ENCODE assay signal across 16 cellular contexts in genomic region chr14:69968151-69968550, GRCh38.
DNase-seq lines count a peak whose midpoint lies in the region; ATAC-seq and TF ChIP-seq lines count a peak whose summit lies in the region.
"Had no signal": no experiment of that assay in that cellular context is flagged by ENCODE, and none has a peak within 500 bp of the region (broad histone marks: within the 10 kb centered on the region; RNA-seq: fewer than 3 reads in every experiment).

No MANE protein-coding gene starts in this region.

- H4K91ac ChIP-seq in IMR-90 (ENCODE audit: insufficient read depth, low read depth, low read length) = no peak overlapping the region

- no peak overlapping the region for H3K56ac ChIP-seq in IMR-90 (ENCODE audit: extremely low read depth, insufficient read depth, low read length)

- H2AFZ ChIP-seq in IMR-90 (replicated peaks; ENCODE audit: low read length, poor library complexity) = no peak overlapping the region
- H2AFZ ChIP-seq: GM23248 had no signal

- in situ Hi-C loops in IMR-90 (cut with MboI; ENCODE audit: low sequenced_read_pairs) = no loop called here

- H3K4me2 ChIP-seq in IMR-90 (ENCODE audit: low read depth, low read length) = no peak overlapping the region
- H3K4me2 ChIP-seq: BLaER1 had no signal

- WGBS in IMR-90 (ENCODE audit: extremely low coverage in 2 of 2, insufficient read length in 1 of 2), 2 experiments = no CpG with 5 or more reads among the region's 1 CpG

- TF ChIP-seq RAD21 in IMR-90 (IDR thresholded peaks at IDR 0.05; ENCODE audit: low read length) = no peak

- no peaks in the 10 kb centered on the region for H3K79me1 ChIP-seq in IMR-90 (ENCODE audit: low read depth in 1 of 2, low read length in 2 of 2)

- TF ChIP-seq POLR2A in IMR-90 (IDR thresholded peaks at IDR 0.05; ENCODE audit: low read depth, low read length) = no peak

- H3K27ac ChIP-seq in IMR-90 (ENCODE audit: insufficient read depth, low read length) = no peak overlapping the region
- H3K27ac ChIP-seq: BLaER1, C4-2B, GM23248 had no signal

- no peak overlapping the region for H3K27ac Mint-ChIP-seq in activated CD8-positive, alpha-beta memory T cell treated with anti-CD3 and anti-CD28 coated beads, Interleukin-2, amount 10 ng/mL, durations not matched to agents 7 days and 5 days
- H3K27ac Mint-ChIP-seq: B cell; CD4-positive, CD25-positive, alpha-beta regulatory T cell; CD8-positive, alpha-beta memory T cell had no signal

- no peak overlapping the region for H2BK120ac ChIP-seq in IMR-90 (ENCODE audit: low read depth, low read length)

- no peak for TF ChIP-seq CTCF in IMR-90 (conservative IDR thresholded peaks at IDR 0.05; ENCODE audit: low read depth, low read length)

- H3K27me3 Mint-ChIP-seq in activated T-cell treated with anti-CD3 and anti-CD28 coated beads, Interleukin-2, amount 50 U/mL, for 4 hours (ENCODE audit: low read depth) = peaks cover 7% of the 10 kb centered on the region
- H3K27me3 Mint-ChIP-seq in activated CD8-positive, alpha-beta memory T cell treated with anti-CD3 and anti-CD28 coated beads, Interleukin-2, amount 10 ng/mL, durations not matched to agents 7 days and 5 days = peaks cover 4% of the 10 kb centered on the region

- DNase-seq in IMR-90 (peak; percentile 43), NCI-H1694 treated with DMSO at 0.1 percent for 48 hours (lab: John Stamatoyannopoulos, UW) (peak; percentile 97), iris pigment epithelial cell (ENCODE audit: low read depth) (peak; percentile 10), A172 (ENCODE audit: low spot score) (no peak)
- DNase-seq in activated T-cell treated with anti-CD3 and anti-CD28 coated beads, Interleukin-2, amount 50 U/mL, for 4 hours = no peak
- no peak for DNase-seq in activated CD8-positive, alpha-beta memory T cell treated with anti-CD3 and anti-CD28 coated beads, Interleukin-2, amount 10 ng/mL, durations not matched to agents 7 days and 5 days
- DNase-seq: CD4-positive, CD25-positive, alpha-beta regulatory T cell; CD8-positive, alpha-beta memory T cell; DMS153; DND-41; GM23248; H7; HCEC 1CT had no signal

- no peaks in the 10 kb centered on the region for H3K4me1 Mint-ChIP-seq in activated T-cell treated with anti-CD3 and anti-CD28 coated beads, Interleukin-2, amount 50 U/mL, for 4 hours (ENCODE audit: low read depth)
- H3K4me1 Mint-ChIP-seq in activated CD8-positive, alpha-beta memory T cell treated with anti-CD3 and anti-CD28 coated beads, Interleukin-2, amount 10 ng/mL, durations not matched to agents 7 days and 5 days = no peaks in the 10 kb centered on the region
- H3K4me1 Mint-ChIP-seq: B cell; CD4-positive, CD25-positive, alpha-beta regulatory T cell; CD8-positive, alpha-beta memory T cell had no signal

- no peak overlapping the region for H3K14ac ChIP-seq in IMR-90 (replicated peaks; ENCODE audit: low read depth, low read length)

- H2AK5ac ChIP-seq in IMR-90 (ENCODE audit: low read depth, low read length) = no peak overlapping the region

- H3K18ac ChIP-seq in IMR-90 (ENCODE audit: low read depth, low read length) = no peak overlapping the region; the same call in 1 of the 2 replicates

- no peak overlapping the region for H3K23ac ChIP-seq in IMR-90 (ENCODE audit: low read depth, low read length)

- H3K4me1 ChIP-seq in IMR-90 (ENCODE audit: control insufficient read depth, insufficient read depth, low read length) = peaks cover 7% of the 10 kb centered on the region; the same call in 1 of the 2 replicates

- POLR2A ChIA-PET in IMR-90 (lab: Charles Lee; ENCODE audit: unreplicated experiment) = no interaction called here

- H2AK9ac ChIP-seq in IMR-90 (replicated peaks; ENCODE audit: low read depth, low read length, poor library complexity) = no peak overlapping the region

- intact Hi-C loops in IMR-90 (cut with micrococcal nuclease) = loop anchor here (5.0 kb wide), 1 partner anchor 41 kb away; no protein-coding TSS in a partner anchor

- no peaks in the 10 kb centered on the region for H3K9me3 Mint-ChIP-seq in activated T-cell treated with anti-CD3 and anti-CD28 coated beads, Interleukin-2, amount 50 U/mL, for 4 hours
- H3K9me3 Mint-ChIP-seq in activated CD8-positive, alpha-beta memory T cell treated with anti-CD3 and anti-CD28 coated beads, Interleukin-2, amount 10 ng/mL, durations not matched to agents 7 days and 5 days (ENCODE audit: low read depth) = no peaks in the 10 kb centered on the region
- H3K9me3 Mint-ChIP-seq: CD8-positive, alpha-beta memory T cell had no signal

- no peaks in the 10 kb centered on the region for H3K9me3 ChIP-seq in IMR-90 (ENCODE audit: control insufficient read depth, insufficient read depth, low read length)
- H3K9me3 ChIP-seq: BLaER1 had no signal

- H3K4me3 Mint-ChIP-seq in activated T-cell treated with anti-CD3 and anti-CD28 coated beads, Interleukin-2, amount 50 U/mL, for 4 hours = no peak overlapping the region
- no peak overlapping the region for H3K4me3 Mint-ChIP-seq in activated CD8-positive, alpha-beta memory T cell treated with anti-CD3 and anti-CD28 coated beads, Interleukin-2, amount 10 ng/mL, durations not matched to agents 7 days and 5 days
- H3K4me3 Mint-ChIP-seq: B cell; CD4-positive, CD25-positive, alpha-beta regulatory T cell; CD8-positive, alpha-beta memory T cell had no signal

- no peak overlapping the region for H4K8ac ChIP-seq in IMR-90 (ENCODE audit: low read depth in 2 of 2, low read length in 2 of 2)

- no peaks in the 10 kb centered on the region; the same call in 1 of the 2 replicates for H3K9me1 ChIP-seq in IMR-90 (ENCODE audit: insufficient read depth, low read length)

- no peak overlapping the region for H3K4me3 ChIP-seq in IMR-90 (ENCODE audit: insufficient read depth, low read depth, low read length)
- H3K4me3 ChIP-seq: BLaER1, GM23248 had no signal

- no peaks in the 10 kb centered on the region; the same call in 1 of the 2 replicates for H3K36me3 ChIP-seq in IMR-90 (ENCODE audit: control insufficient read depth, insufficient read depth, low read length)
- H3K36me3 ChIP-seq: BLaER1 had no signal

- H2BK5ac ChIP-seq in IMR-90 (ENCODE audit: low read depth, low read length, poor library complexity, severe bottlenecking) = no peak overlapping the region

- H3K36me3 Mint-ChIP-seq in activated T-cell treated with anti-CD3 and anti-CD28 coated beads, Interleukin-2, amount 50 U/mL, for 4 hours (ENCODE audit: insufficient read depth) = no peaks in the 10 kb centered on the region
- H3K36me3 Mint-ChIP-seq in activated CD8-positive, alpha-beta memory T cell treated with anti-CD3 and anti-CD28 coated beads, Interleukin-2, amount 10 ng/mL, durations not matched to agents 7 days and 5 days = no peaks in the 10 kb centered on the region
- H3K36me3 Mint-ChIP-seq: CD4-positive, CD25-positive, alpha-beta regulatory T cell; CD8-positive, alpha-beta memory T cell had no signal

- CTCF ChIA-PET in IMR-90 (lab: Yijun Ruan, JAX) = interaction anchor here (0.6 kb wide), 1 partner anchor 669 kb away, joined by 3 read pairs; no protein-coding TSS in a partner anchor
- CTCF ChIA-PET in activated CD8-positive, alpha-beta memory T cell treated with anti-CD3 and anti-CD28 coated beads, Interleukin-2, amount 10 ng/mL, durations not matched to agents 7 days and 5 days (lab: Charles Lee) = no interaction called here

- peak overlapping the region; percentile 29; the same call in 1 of the 3 replicates for H2BK15ac ChIP-seq in IMR-90 (ENCODE audit: low read depth, low read length)

- no peaks in the 10 kb centered on the region for H4K20me1 ChIP-seq in IMR-90 (ENCODE audit: insufficient read depth, low read length)
- H4K20me1 ChIP-seq: BLaER1 had no signal

- H3K4ac ChIP-seq in IMR-90 (ENCODE audit: low read depth, low read length) = no peak overlapping the region

- ATAC-seq in IMR-90 (ENCODE audit: low read depth) = no peak; the same call in 1 of the 2 replicates
- no peak for ATAC-seq in activated T-cell treated with anti-CD3 and anti-CD28 coated beads, Interleukin-2, amount 50 U/mL, for 4 hours
- ATAC-seq in activated CD8-positive, alpha-beta memory T cell treated with anti-CD3 and anti-CD28 coated beads, Interleukin-2, amount 10 ng/mL, durations not matched to agents 7 days and 5 days = no peak

- no peak overlapping the region for H3K9ac ChIP-seq in IMR-90 (ENCODE audit: low read depth, low read length)
- H3K9ac ChIP-seq: BLaER1, GM23248 had no signal

- H3K27me3 ChIP-seq in IMR-90 (ENCODE audit: control insufficient read depth, insufficient read depth, low read length) = no peaks in the 10 kb centered on the region
- H3K27me3 ChIP-seq: BLaER1 had no signal

- no peak overlapping the region for H4K5ac ChIP-seq in IMR-90 (ENCODE audit: low read depth, low read length)

- BruUV-seq in IMR-90 (replicated peaks; lab: Mats Ljungman, UMichigan) = no TSS peak

- dilution Hi-C loops in IMR-90 (cut with HindIII; ENCODE audit: low sequenced_read_pairs, unreplicated experiment) = no loop called here

- H2BK20ac ChIP-seq in IMR-90 (ENCODE audit: low read depth, low read length) = no peak overlapping the region

TF ChIP-seq in IMR-90, 13 proteins besides CTCF, POLR2A, EP300 and RAD21 (continues in another document):
- TF ChIP-seq MXI1 (IDR thresholded peaks at IDR 0.05; ENCODE audit: borderline replicate concordance, low read depth, low read length) (no peak), BHLHE40 (IDR thresholded peaks at IDR 0.05; ENCODE audit: low read depth, low read length) (no peak), CEBPB (IDR thresholded peaks at IDR 0.05; ENCODE audit: low read depth, low read length) (no peak), MAZ (IDR thresholded peaks at IDR 0.05; ENCODE audit: borderline replicate concordance, low read depth, low read length) (no peak), FOS (IDR thresholded peaks at IDR 0.05; ENCODE audit: low read depth, low read length) (no peak), NFE2L2 (IDR thresholded peaks at IDR 0.05; ENCODE audit: low read depth, low read length) (no peak), RCOR1 (IDR thresholded peaks at IDR 0.05; ENCODE audit: insufficient replicate concordance, low read length) (no peak), SMC3 (IDR thresholded peaks at IDR 0.05; ENCODE audit: low read depth, low read length) (no peak), RFX5 (IDR thresholded peaks at IDR 0.05; ENCODE audit: low read depth, low read length) (no peak)
- TF ChIP-seq, protein P1, sequence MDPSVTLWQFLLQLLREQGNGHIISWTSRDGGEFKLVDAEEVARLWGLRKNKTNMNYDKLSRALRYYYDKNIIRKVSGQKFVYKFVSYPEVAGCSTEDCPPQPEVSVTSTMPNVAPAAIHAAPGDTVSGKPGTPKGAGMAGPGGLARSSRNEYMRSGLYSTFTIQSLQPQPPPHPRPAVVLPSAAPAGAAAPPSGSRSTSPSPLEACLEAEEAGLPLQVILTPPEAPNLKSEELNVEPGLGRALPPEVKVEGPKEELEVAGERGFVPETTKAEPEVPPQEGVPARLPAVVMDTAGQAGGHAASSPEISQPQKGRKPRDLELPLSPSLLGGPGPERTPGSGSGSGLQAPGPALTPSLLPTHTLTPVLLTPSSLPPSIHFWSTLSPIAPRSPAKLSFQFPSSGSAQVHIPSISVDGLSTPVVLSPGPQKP (IDR thresholded peaks at IDR 0.05; ENCODE audit: borderline replicate concordance, low read depth, low read length) = no peak

Comparison
In these comparisons a context has a peak if more than half of its experiments do, and no peak if none do; other contexts are left out.
1. DNase-seq: peak in IMR-90 (single experiment), NCI-H1694 treated with DMSO at 0.1 percent for 48 hours (single experiment) and iris pigment epithelial cell (single experiment); none in A172 (single experiment), activated T-cell treated with anti-CD3 and anti-CD28 coated beads, Interleukin-2, amount 50 U/mL, for 4 hours (single experiment) and activated CD8-positive, alpha-beta memory T cell treated with anti-CD3 and anti-CD28 coated beads, Interleukin-2, amount 10 ng/mL, durations not matched to agents 7 days and 5 days (single experiment).